Comparison of ENCODE assay signal across 8 cellular contexts in genomic region chr12:109719123-109720022, GRCh38. TPM values are rescaled to one million over a fixed set of nuclear protein-coding genes. Genes with fewer than 3 reads are reported as not detected.
DNase-seq lines count a peak whose midpoint lies in the region; ATAC-seq, FAIRE-seq and TF ChIP-seq lines count a peak whose summit lies in the region.

No MANE protein-coding gene starts in this region.

- H3K27ac ChIP-seq in HUES6 (ENCODE audit: low read depth, low read length) = no peak overlapping the region
- no peak overlapping the region for H3K27ac ChIP-seq in prostate gland

- H3K4me3 ChIP-seq in BE2C (ENCODE audit: low read depth, low read length) = peak overlapping the region; percentile 99
- H3K4me3 ChIP-seq in HUES6 (ENCODE audit: low read depth, low read length) = no peak overlapping the region; the same call in 1 of the 2 replicates
- H3K4me3 ChIP-seq in bronchial epithelial cell (ENCODE audit: low read depth, low read length) = no peak overlapping the region
- no peak overlapping the region for H3K4me3 ChIP-seq in prostate gland

- ATAC-seq in stimulated activated naive CD8-positive, alpha-beta T cell treated with anti-CD3 and anti-CD28 coated beads, Interleukin-15, Interleukin-2, amounts not matched to agents 100 U/mL and 50 U/mL, for 24 hours = no peak
- ATAC-seq in GM19328 (IDR thresholded peaks at IDR 0.05; ENCODE audit: unreplicated experiment) = no peak

- DNase-seq in BE2C (peak; percentile 65), bronchial epithelial cell (ENCODE audit: low read depth) (no peak), left kidney (ENCODE audit: low read depth, low spot score) (peak; percentile 71), cerebellum (ENCODE audit: low spot score) (no peak), prostate gland (ENCODE audit: low spot score) (no peak)
- DNase-seq in stimulated activated naive CD8-positive, alpha-beta T cell treated with anti-CD3 and anti-CD28 coated beads, Interleukin-15, Interleukin-2, amounts not matched to agents 100 U/mL and 50 U/mL, for 24 hours = no peak

- peak; percentile 56 for TF ChIP-seq CTCF in BE2C (IDR thresholded peaks at IDR 0.05; ENCODE audit: low read depth, low read length)
- peak; percentile 32 for TF ChIP-seq CTCF in bronchial epithelial cell (IDR thresholded peaks at IDR 0.05; ENCODE audit: insufficient read depth, low read length, severe bottlenecking)
- TF ChIP-seq CTCF in prostate gland (IDR thresholded peaks at IDR 0.05) = no peak

- peak overlapping the region; percentile 3 for H3K9ac ChIP-seq in HUES6 (ENCODE audit: low read length)

- no peaks in the 10 kb centered on the region for H3K9me3 ChIP-seq in BE2C
- H3K9me3 ChIP-seq in HUES6 (ENCODE audit: control insufficient read depth, insufficient read depth, low read depth, low read length) = no peaks in the 10 kb centered on the region
- H3K9me3 ChIP-seq in prostate gland = no peaks in the 10 kb centered on the region

- peak; percentile 43 for FAIRE-seq in bronchial epithelial cell (lab: Jason Lieb, UNC)

- H3K4me1 ChIP-seq in BE2C (peaks cover 40% of the 10 kb centered on the region), HUES6 (ENCODE audit: control insufficient read depth, insufficient read depth, low read length) (peaks cover 46% of the 10 kb centered on the region), prostate gland (replicated peaks) (peaks cover 10% of the 10 kb centered on the region)

- H3K36me3 ChIP-seq in BE2C (peaks cover 93% of the 10 kb centered on the region), HUES6 (ENCODE audit: control insufficient read depth, insufficient read depth, low read length) (no peaks in the 10 kb centered on the region), bronchial epithelial cell (ENCODE audit: control insufficient read depth, insufficient read depth, low read length) (no peaks in the 10 kb centered on the region), prostate gland (no peaks in the 10 kb centered on the region)

- intact Hi-C loops in prostate gland (cut with DNase I) = loop anchor here (5.0 to 10.0 kb wide), 2 partner anchors 58 to 125 kb away; no protein-coding TSS in a partner anchor

- 82% methylated on average over 12 of the region's 12 CpGs for WGBS in prostate gland

- no peaks in the 10 kb centered on the region for H3K27me3 ChIP-seq in BE2C
- peaks cover 29% of the 10 kb centered on the region for H3K27me3 ChIP-seq in HUES6 (ENCODE audit: control insufficient read depth, insufficient read depth, low read length)
- H3K27me3 ChIP-seq in bronchial epithelial cell (ENCODE audit: control insufficient read depth, insufficient read depth, low read length) = peaks cover 12% of the 10 kb centered on the region
- H3K27me3 ChIP-seq in prostate gland (replicated peaks; ENCODE audit: insufficient read depth) = no peaks in the 10 kb centered on the region

- no peak for TF ChIP-seq POLR2A in prostate gland (IDR thresholded peaks at IDR 0.05)

RNA-seq across cellular contexts. Expression of gene FAM222A, which starts 5.7 kb away (rescaled TPM):
- polyA plus RNA-seq in BE2C (2012; ENCODE audit: insufficient read depth, insufficient read length, low read depth) = 227 TPM
- total RNA-seq in bronchial epithelial cell (under 0.01 TPM in 1 of 2 replicates, not detected in the other), cerebellum (8.4 TPM), prostate gland (10 to 100 TPM in 1 of 2 donors, 1 to 10 TPM in 1; 2.0 to 52.3 TPM)

Comparison
In these comparisons a context has a peak if more than half of its experiments do, and no peak if none do; other contexts are left out.
1. DNase-seq: peak in BE2C (single experiment) and left kidney (single experiment); none in bronchial epithelial cell (single experiment), stimulated activated naive CD8-positive, alpha-beta T cell treated with anti-CD3 and anti-CD28 coated beads, Interleukin-15, Interleukin-2, amounts not matched to agents 100 U/mL and 50 U/mL, for 24 hours (single experiment), cerebellum (single experiment) and prostate gland (single experiment).
2. CTCF ChIP-seq: peak in BE2C (single experiment) and bronchial epithelial cell (single experiment); none in prostate gland (0 of 4).